ENCODE assay signal across 14 cellular contexts in the genomic region with DNA sequence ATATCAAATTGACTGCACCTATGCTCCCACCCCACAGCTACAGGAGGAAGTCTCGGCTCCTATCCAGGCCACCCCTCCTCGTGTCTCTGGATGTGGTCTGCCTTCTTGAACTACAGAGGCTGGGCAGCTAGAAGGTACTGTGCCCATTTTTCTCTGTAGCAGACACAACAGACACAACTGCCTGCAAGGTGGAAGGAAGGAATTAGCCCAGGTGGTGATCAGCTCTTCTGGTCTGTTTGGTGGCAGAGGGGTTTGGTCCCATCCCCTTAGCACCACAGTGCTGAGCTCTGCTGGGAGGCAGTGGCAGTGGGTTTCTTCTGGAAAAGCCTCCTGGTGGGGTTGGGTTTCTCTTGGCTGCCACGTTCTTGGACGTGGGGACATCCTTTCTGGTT.
DNase-seq lines count a peak whose midpoint lies in the region; ATAC-seq and TF ChIP-seq lines count a peak whose summit lies in the region.
"Had no signal": no experiment of that assay in that cellular context is flagged by ENCODE, and none has a peak within 500 bp of the region (broad histone marks: within the 10 kb centered on the region; RNA-seq: fewer than 3 reads in every experiment).

No MANE protein-coding gene starts in this region.

- H3K9me3 Mint-ChIP-seq in osteocyte (ENCODE audit: unreplicated experiment) (no peaks in the 10 kb centered on the region), chondrocyte (ENCODE audit: low read depth) (no peaks in the 10 kb centered on the region)
- H3K9me3 Mint-ChIP-seq: CD4-positive, alpha-beta T cell; CD8-positive, alpha-beta T cell had no signal

- H3K4me3 Mint-ChIP-seq in osteocyte (ENCODE audit: unreplicated experiment) (no peak overlapping the region), chondrocyte (ENCODE audit: unreplicated experiment) (no peak overlapping the region)
- H3K4me3 Mint-ChIP-seq: B cell; CD4-positive, alpha-beta T cell; CD8-positive, alpha-beta T cell had no signal

- H3K27me3 Mint-ChIP-seq in osteocyte (ENCODE audit: unreplicated experiment) (no peaks in the 10 kb centered on the region), chondrocyte (ENCODE audit: low read depth) (peaks cover 17% of the 10 kb centered on the region)

- no peak for ATAC-seq in GM21717 (IDR thresholded peaks at IDR 0.05; ENCODE audit: unreplicated experiment)
- ATAC-seq: A549; CD8-positive, alpha-beta T cell had no signal

- H3K36me3 Mint-ChIP-seq in osteocyte (ENCODE audit: unreplicated experiment): no peaks in the 10 kb centered on the region
- H3K36me3 Mint-ChIP-seq in chondrocyte (ENCODE audit: low read depth): no peaks in the 10 kb centered on the region
- H3K36me3 Mint-ChIP-seq: CD8-positive, alpha-beta T cell had no signal

- no peak overlapping the region for H3K27ac Mint-ChIP-seq in osteocyte (ENCODE audit: unreplicated experiment)
- no peak overlapping the region for H3K27ac Mint-ChIP-seq in chondrocyte (ENCODE audit: unreplicated experiment)
- H3K27ac Mint-ChIP-seq: B cell; CD4-positive, alpha-beta T cell; CD8-positive, alpha-beta T cell had no signal

- no peaks in the 10 kb centered on the region for H3K4me1 Mint-ChIP-seq in osteocyte (ENCODE audit: unreplicated experiment)
- no peaks in the 10 kb centered on the region for H3K4me1 Mint-ChIP-seq in chondrocyte (ENCODE audit: low read depth)
- H3K4me1 Mint-ChIP-seq: B cell had no signal

- peak; percentile 13 for DNase-seq in activated effector memory CD4-positive, alpha-beta T cell treated with anti-CD3 and anti-CD28 coated beads, Interleukin-2, amount 50 U/mL, for 16 hours
- no peak for DNase-seq in activated effector memory CD4-positive, alpha-beta T cell treated with Interleukin-2 at 50 U/mL for 16 hours
- DNase-seq in osteocyte (ENCODE audit: extremely low spot score, unreplicated experiment) (peak; percentile 62), chondrocyte (ENCODE audit: low spot score) (no peak)
- DNase-seq: AML-193; Caco-2; Calu3; CD4-positive, alpha-beta T cell; CD8-positive, alpha-beta T cell; DMS79 treated with DMSO at 0.1 percent for 48 hours; GF-D8 had no signal

- no peak for TF ChIP-seq CTCF in osteocyte (IDR thresholded peaks at IDR 0.05)
- no peak for TF ChIP-seq CTCF in chondrocyte (IDR thresholded peaks at IDR 0.05)

Comparison
In these comparisons a context has a peak if more than half of its experiments do, and no peak if none do; other contexts are left out.
1. DNase-seq: peak in activated effector memory CD4-positive, alpha-beta T cell treated with anti-CD3 and anti-CD28 coated beads, Interleukin-2, amount 50 U/mL, for 16 hours (single experiment) and osteocyte (single experiment); none in activated effector memory CD4-positive, alpha-beta T cell treated with Interleukin-2 at 50 U/mL for 16 hours (single experiment) and chondrocyte (single experiment).